ENCODE assay signal across 1 cellular context in genomic region chr22:22979121-22979724, GRCh38.
TF ChIP-seq lines count a peak whose summit lies in the region.

No MANE protein-coding gene starts in this region.

TF ChIP-seq in HepG2, 621 proteins besides CTCF, POLR2A, EP300 and RAD21 (continued from another document):
- TF ChIP-seq ZNF101 (CRISPR knock-in tag; IDR thresholded peaks at IDR 0.05; ENCODE audit: borderline replicate concordance, low read depth): no peak
